In genomic region chr11:3840289-3840869, GRCh38 we compare ENCODE assay signal across 1 cellular context.
TF ChIP-seq lines count a peak whose summit lies in the region.

No MANE protein-coding gene starts in this region.

TF ChIP-seq in endothelial cell of umbilical vein, 7 proteins besides CTCF, POLR2A, EP300 and RAD21:
- TF ChIP-seq FOS (IDR thresholded peaks at IDR 0.05; ENCODE audit: borderline replicate concordance, insufficient read depth, low read length) (no peak), JUN (IDR thresholded peaks at IDR 0.05; ENCODE audit: borderline replicate concordance, insufficient read depth, insufficient read length, low read depth) (no peak), MYC (IDR thresholded peaks at IDR 0.05; ENCODE audit: low read depth, low read length) (no peak)
- TF ChIP-seq, protein P1, sequence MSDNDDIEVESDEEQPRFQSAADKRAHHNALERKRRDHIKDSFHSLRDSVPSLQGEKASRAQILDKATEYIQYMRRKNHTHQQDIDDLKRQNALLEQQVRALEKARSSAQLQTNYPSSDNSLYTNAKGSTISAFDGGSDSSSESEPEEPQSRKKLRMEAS (IDR thresholded peaks at IDR 0.05; ENCODE audit: insufficient read depth, insufficient read length): no peak
